ENCODE assay signal across 8 cellular contexts in genomic region chr10:63711866-63712716, GRCh38.
A peak's percentile ranks its signal among the peaks of the same experiment; 100 is the strongest.
DNase-seq lines count a peak whose midpoint lies in the region; ATAC-seq and TF ChIP-seq lines count a peak whose summit lies in the region.

No MANE protein-coding gene starts in this region.

- DNase-seq in 8988T (peak; percentile 32), HT-29 (ENCODE audit: low spot score) (peak; percentile 98), SJCRH30 (peak; percentile 94 to 96), esophagus squamous epithelium (lab: John Stamatoyannopoulos, UW) (peak; percentile 43)
- DNase-seq in stimulated activated CD4-positive, alpha-beta T cell treated with anti-CD3 and anti-CD28 coated beads, Interleukin-2, amount 100 ng/mL, for 48 hours = no peak

- H3K4me1 ChIP-seq in SJCRH30 (peaks cover 25% of the 10 kb centered on the region), esophagus squamous epithelium (peaks cover 21 to 53% (median 39%) of the 10 kb centered on the region in 3 donors), muscle layer of duodenum (ENCODE audit: control insufficient read depth in 1 of 2, insufficient read depth in 2 of 2, low read length in 2 of 2) (peaks cover 26 to 39% of the 10 kb centered on the region in 2 donors)

- intact Hi-C loops in esophagus squamous epithelium (cut with DNase I) = loop anchor here (5.0 kb wide), 1 partner anchor 80 kb away; no protein-coding TSS in a partner anchor

- peak in 1 of 4 donors; percentile 18 for TF ChIP-seq POLR2A in esophagus squamous epithelium (IDR thresholded peaks at IDR 0.05)

- no peaks in the 10 kb centered on the region for H3K27me3 ChIP-seq in SJCRH30
- H3K27me3 ChIP-seq in esophagus squamous epithelium = no peaks in the 10 kb centered on the region
- H3K27me3 ChIP-seq in muscle layer of duodenum (ENCODE audit: low read depth, low read length) = no peaks in the 10 kb centered on the region

- ATAC-seq in HG03108 (IDR thresholded peaks at IDR 0.05; ENCODE audit: unreplicated experiment) (no peak), GM18867 (IDR thresholded peaks at IDR 0.05; ENCODE audit: unreplicated experiment) (no peak)

- 14 to 17% methylated on average over 5 to 6 of the region's 6 CpGs for WGBS in esophagus squamous epithelium, 2 donors

- no peak for TF ChIP-seq CTCF in esophagus squamous epithelium (IDR thresholded peaks at IDR 0.05)

- H3K27ac ChIP-seq in SJCRH30 (peak overlapping the region; percentile 82), esophagus squamous epithelium (peak overlapping the region; percentile 74 to 91 (median 86)), muscle layer of duodenum (ENCODE audit: low read length) (peak overlapping the region; percentile 76)

- no peaks in the 10 kb centered on the region for H3K9me3 ChIP-seq in SJCRH30 (replicated peaks)
- H3K9me3 ChIP-seq in esophagus squamous epithelium = no peaks in the 10 kb centered on the region
- no peaks in the 10 kb centered on the region for H3K9me3 ChIP-seq in muscle layer of duodenum (ENCODE audit: control insufficient read depth in 1 of 2, low read length in 2 of 2)

- H3K4me3 ChIP-seq in SJCRH30 (peak overlapping the region; percentile 15), esophagus squamous epithelium (no peak overlapping the region), muscle layer of duodenum (ENCODE audit: low read depth in 1 of 2, low read length in 2 of 2) (no peak overlapping the region)

- no peaks in the 10 kb centered on the region for H3K36me3 ChIP-seq in SJCRH30
- H3K36me3 ChIP-seq in esophagus squamous epithelium = no peaks in the 10 kb centered on the region
- H3K36me3 ChIP-seq in muscle layer of duodenum (ENCODE audit: control insufficient read depth in 1 of 2, insufficient read depth in 2 of 2, low read length in 2 of 2) = no peaks in the 10 kb centered on the region

Comparison
In these comparisons a context has a peak if more than half of its experiments do, and no peak if none do; other contexts are left out.
1. DNase-seq: peak in 8988T (single experiment), HT-29 (single experiment), SJCRH30 (2 of 2) and esophagus squamous epithelium (single experiment); none in stimulated activated CD4-positive, alpha-beta T cell treated with anti-CD3 and anti-CD28 coated beads, Interleukin-2, amount 100 ng/mL, for 48 hours (0 of 2).
2. Peak in every context shown above with its lines, with median percentiles within 50 percentile points of each other: H3K27ac ChIP-seq.